Comparison of ENCODE assay signal across 1 cellular context in the genomic region with DNA sequence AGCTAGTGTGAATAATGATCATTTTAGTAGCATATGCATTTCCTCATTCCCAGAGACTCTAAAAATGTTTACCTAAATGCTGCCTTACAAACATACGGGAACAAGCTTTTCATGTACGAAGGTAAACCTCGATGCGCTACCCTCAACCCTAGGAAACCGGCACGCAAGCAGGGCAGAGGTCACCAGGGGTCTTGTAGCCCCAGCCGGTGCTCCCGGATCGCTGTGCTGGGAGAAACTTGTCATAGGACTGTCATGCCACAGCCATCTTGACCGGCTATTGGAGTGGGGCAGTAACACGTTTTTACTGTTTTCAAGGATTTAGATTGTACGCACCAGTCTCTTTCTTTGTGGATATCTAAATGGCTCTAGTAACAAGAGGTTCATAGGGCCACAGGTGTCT.
TF ChIP-seq lines count a peak whose summit lies in the region.

No MANE protein-coding gene starts in this region.

TF ChIP-seq in H1, 55 proteins besides CTCF, POLR2A, EP300 and RAD21:
- TF ChIP-seq HDAC6 (IDR thresholded peaks at IDR 0.05; ENCODE audit: low read depth, low read length) (no peak), BCL11A (IDR thresholded peaks at IDR 0.05; ENCODE audit: low read depth in 2 of 2, low read length in 2 of 2) (no peak), TAF7 (optimal IDR thresholded peaks at IDR 0.05; ENCODE audit: borderline replicate concordance, low read depth, low read length) (no peak), YY1 (IDR thresholded peaks at IDR 0.05; ENCODE audit: low read depth, low read length) (no peak), NRF1 (IDR thresholded peaks at IDR 0.05; ENCODE audit: low read depth, low read length) (no peak), CEBPB (IDR thresholded peaks at IDR 0.05; ENCODE audit: low read depth, low read length) (no peak), BACH1 (IDR thresholded peaks at IDR 0.05; ENCODE audit: low read length) (no peak), SP1 (IDR thresholded peaks at IDR 0.05; ENCODE audit: low read depth, low read length) (no peak), POLR2AphosphoS5 (IDR thresholded peaks at IDR 0.05; ENCODE audit: low read depth, low read length) (no peak), POU5F1 (IDR thresholded peaks at IDR 0.05; ENCODE audit: low read depth, low read length) (no peak), ASH2L (IDR thresholded peaks at IDR 0.05; ENCODE audit: low read length) (no peak), GABPA (IDR thresholded peaks at IDR 0.05; ENCODE audit: borderline replicate concordance, insufficient read depth, low read length) (no peak), CBX5 (IDR thresholded peaks at IDR 0.05; ENCODE audit: low read depth, low read length) (no peak)
- TF ChIP-seq, protein P1, sequence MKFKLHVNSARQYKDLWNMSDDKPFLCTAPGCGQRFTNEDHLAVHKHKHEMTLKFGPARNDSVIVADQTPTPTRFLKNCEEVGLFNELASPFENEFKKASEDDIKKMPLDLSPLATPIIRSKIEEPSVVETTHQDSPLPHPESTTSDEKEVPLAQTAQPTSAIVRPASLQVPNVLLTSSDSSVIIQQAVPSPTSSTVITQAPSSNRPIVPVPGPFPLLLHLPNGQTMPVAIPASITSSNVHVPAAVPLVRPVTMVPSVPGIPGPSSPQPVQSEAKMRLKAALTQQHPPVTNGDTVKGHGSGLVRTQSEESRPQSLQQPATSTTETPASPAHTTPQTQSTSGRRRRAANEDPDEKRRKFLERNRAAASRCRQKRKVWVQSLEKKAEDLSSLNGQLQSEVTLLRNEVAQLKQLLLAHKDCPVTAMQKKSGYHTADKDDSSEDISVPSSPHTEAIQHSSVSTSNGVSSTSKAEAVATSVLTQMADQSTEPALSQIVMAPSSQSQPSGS (IDR thresholded peaks at IDR 0.05; ENCODE audit: low read length), result no peak
- TF ChIP-seq, protein P2, sequence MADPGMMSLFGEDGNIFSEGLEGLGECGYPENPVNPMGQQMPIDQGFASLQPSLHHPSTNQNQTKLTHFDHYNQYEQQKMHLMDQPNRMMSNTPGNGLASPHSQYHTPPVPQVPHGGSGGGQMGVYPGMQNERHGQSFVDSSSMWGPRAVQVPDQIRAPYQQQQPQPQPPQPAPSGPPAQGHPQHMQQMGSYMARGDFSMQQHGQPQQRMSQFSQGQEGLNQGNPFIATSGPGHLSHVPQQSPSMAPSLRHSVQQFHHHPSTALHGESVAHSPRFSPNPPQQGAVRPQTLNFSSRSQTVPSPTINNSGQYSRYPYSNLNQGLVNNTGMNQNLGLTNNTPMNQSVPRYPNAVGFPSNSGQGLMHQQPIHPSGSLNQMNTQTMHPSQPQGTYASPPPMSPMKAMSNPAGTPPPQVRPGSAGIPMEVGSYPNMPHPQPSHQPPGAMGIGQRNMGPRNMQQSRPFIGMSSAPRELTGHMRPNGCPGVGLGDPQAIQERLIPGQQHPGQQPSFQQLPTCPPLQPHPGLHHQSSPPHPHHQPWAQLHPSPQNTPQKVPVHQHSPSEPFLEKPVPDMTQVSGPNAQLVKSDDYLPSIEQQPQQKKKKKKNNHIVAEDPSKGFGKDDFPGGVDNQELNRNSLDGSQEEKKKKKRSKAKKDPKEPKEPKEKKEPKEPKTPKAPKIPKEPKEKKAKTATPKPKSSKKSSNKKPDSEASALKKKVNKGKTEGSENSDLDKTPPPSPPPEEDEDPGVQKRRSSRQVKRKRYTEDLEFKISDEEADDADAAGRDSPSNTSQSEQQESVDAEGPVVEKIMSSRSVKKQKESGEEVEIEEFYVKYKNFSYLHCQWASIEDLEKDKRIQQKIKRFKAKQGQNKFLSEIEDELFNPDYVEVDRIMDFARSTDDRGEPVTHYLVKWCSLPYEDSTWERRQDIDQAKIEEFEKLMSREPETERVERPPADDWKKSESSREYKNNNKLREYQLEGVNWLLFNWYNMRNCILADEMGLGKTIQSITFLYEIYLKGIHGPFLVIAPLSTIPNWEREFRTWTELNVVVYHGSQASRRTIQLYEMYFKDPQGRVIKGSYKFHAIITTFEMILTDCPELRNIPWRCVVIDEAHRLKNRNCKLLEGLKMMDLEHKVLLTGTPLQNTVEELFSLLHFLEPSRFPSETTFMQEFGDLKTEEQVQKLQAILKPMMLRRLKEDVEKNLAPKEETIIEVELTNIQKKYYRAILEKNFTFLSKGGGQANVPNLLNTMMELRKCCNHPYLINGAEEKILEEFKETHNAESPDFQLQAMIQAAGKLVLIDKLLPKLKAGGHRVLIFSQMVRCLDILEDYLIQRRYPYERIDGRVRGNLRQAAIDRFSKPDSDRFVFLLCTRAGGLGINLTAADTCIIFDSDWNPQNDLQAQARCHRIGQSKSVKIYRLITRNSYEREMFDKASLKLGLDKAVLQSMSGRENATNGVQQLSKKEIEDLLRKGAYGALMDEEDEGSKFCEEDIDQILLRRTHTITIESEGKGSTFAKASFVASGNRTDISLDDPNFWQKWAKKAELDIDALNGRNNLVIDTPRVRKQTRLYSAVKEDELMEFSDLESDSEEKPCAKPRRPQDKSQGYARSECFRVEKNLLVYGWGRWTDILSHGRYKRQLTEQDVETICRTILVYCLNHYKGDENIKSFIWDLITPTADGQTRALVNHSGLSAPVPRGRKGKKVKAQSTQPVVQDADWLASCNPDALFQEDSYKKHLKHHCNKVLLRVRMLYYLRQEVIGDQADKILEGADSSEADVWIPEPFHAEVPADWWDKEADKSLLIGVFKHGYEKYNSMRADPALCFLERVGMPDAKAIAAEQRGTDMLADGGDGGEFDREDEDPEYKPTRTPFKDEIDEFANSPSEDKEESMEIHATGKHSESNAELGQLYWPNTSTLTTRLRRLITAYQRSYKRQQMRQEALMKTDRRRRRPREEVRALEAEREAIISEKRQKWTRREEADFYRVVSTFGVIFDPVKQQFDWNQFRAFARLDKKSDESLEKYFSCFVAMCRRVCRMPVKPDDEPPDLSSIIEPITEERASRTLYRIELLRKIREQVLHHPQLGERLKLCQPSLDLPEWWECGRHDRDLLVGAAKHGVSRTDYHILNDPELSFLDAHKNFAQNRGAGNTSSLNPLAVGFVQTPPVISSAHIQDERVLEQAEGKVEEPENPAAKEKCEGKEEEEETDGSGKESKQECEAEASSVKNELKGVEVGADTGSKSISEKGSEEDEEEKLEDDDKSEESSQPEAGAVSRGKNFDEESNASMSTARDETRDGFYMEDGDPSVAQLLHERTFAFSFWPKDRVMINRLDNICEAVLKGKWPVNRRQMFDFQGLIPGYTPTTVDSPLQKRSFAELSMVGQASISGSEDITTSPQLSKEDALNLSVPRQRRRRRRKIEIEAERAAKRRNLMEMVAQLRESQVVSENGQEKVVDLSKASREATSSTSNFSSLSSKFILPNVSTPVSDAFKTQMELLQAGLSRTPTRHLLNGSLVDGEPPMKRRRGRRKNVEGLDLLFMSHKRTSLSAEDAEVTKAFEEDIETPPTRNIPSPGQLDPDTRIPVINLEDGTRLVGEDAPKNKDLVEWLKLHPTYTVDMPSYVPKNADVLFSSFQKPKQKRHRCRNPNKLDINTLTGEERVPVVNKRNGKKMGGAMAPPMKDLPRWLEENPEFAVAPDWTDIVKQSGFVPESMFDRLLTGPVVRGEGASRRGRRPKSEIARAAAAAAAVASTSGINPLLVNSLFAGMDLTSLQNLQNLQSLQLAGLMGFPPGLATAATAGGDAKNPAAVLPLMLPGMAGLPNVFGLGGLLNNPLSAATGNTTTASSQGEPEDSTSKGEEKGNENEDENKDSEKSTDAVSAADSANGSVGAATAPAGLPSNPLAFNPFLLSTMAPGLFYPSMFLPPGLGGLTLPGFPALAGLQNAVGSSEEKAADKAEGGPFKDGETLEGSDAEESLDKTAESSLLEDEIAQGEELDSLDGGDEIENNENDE (IDR thresholded peaks at IDR 0.05; ENCODE audit: insufficient replicate concordance, low read length), result no peak
